8 cellular contexts compared by ENCODE assay signal in genomic region chrX:149541521-149542047, GRCh38. TPM values are rescaled to one million over a fixed set of nuclear protein-coding genes. Genes with fewer than 3 reads are reported as not detected.
DNase-seq lines count a peak whose midpoint lies in the region; ATAC-seq, FAIRE-seq and TF ChIP-seq lines count a peak whose summit lies in the region.

No MANE protein-coding gene starts in this region.

- peaks cover 3% of the 10 kb centered on the region for H3K36me3 Mint-ChIP-seq in activated CD4-positive, alpha-beta memory T cell treated with anti-CD3 and anti-CD28 coated beads, Interleukin-2, amount 10 ng/mL, durations not matched to agents 7 days and 5 days (ENCODE audit: low read depth)

- H3K27ac Mint-ChIP-seq in activated CD4-positive, alpha-beta memory T cell treated with anti-CD3 and anti-CD28 coated beads, Interleukin-2, amount 10 ng/mL, durations not matched to agents 7 days and 5 days: peak overlapping the region; percentile 99

- FAIRE-seq in GM19239 (lab: Jason Lieb, UNC): no peak

- no peak for TF ChIP-seq RAD21 in HCT116 (IDR thresholded peaks at IDR 0.05; ENCODE audit: low read depth)

- H3K4me1 Mint-ChIP-seq in activated CD4-positive, alpha-beta memory T cell treated with anti-CD3 and anti-CD28 coated beads, Interleukin-2, amount 10 ng/mL, durations not matched to agents 7 days and 5 days: peaks cover 10% of the 10 kb centered on the region

- H3K4me1 ChIP-seq in HCT116 (ENCODE audit: control insufficient read depth in 1 of 2, insufficient read depth in 2 of 2, low read length in 2 of 2) (peaks cover 3 to 4% of the 10 kb centered on the region in 2 experiments; a peak in 2 of 4 replicates), iPS DF 6.9 (ENCODE audit: control insufficient read depth, insufficient read depth, low read length) (peaks cover 2% of the 10 kb centered on the region; the same call in 1 of the 2 replicates), spleen (peaks cover 0 to 12% (median 9%) of the 10 kb centered on the region in 6 donors)

- H2AFZ ChIP-seq in HCT116 (ENCODE audit: low read depth, low read length, poor library complexity, severe bottlenecking): no peak overlapping the region

- RAD21 ChIA-PET in HCT116 (lab: Charles Lee; ENCODE audit: low non-redundant PET in 1 of 2, low total read pairs in 2 of 2, uncharacterized antibody in 2 of 2, unreplicated experiment in 2 of 2): no interaction called here

- H3K79me2 ChIP-seq in HCT116 (ENCODE audit: insufficient read depth, low read length): peaks cover 3% of the 10 kb centered on the region; the same call in 1 of the 2 replicates

- CTCF ChIA-PET in HCT116 (lab: Charles Lee): no interaction called here
- CTCF ChIA-PET in activated CD4-positive, alpha-beta memory T cell treated with anti-CD3 and anti-CD28 coated beads, Interleukin-2, amount 10 ng/mL, durations not matched to agents 7 days and 5 days (lab: Charles Lee): interaction anchor here (3.1 to 3.8 kb wide), 2 partner anchors 30 to 38 kb away, joined by 20 to 33 read pairs; partner anchors contain the start of gene IDS

- peak overlapping the region; percentile 66 for H3K9ac ChIP-seq in HCT116 (ENCODE audit: low read length)

- no peak for TF ChIP-seq CTCF in HCT116 (IDR thresholded peaks at IDR 0.05 in 2 of 3, conservative IDR thresholded peaks at IDR 0.05 in 1 of 3; ENCODE audit: borderline replicate concordance in 1 of 3, insufficient read depth in 1 of 3, low read depth in 2 of 3, low read length in 2 of 3)
- TF ChIP-seq CTCF in spleen (IDR thresholded peaks at IDR 0.05 in 8 of 11, conservative IDR thresholded peaks at IDR 0.05 in 3 of 11): no peak

- H3K9me3 ChIP-seq in HCT116 (ENCODE audit: control insufficient read depth in 1 of 2, insufficient read depth in 1 of 2, low read depth in 1 of 2, low read length in 2 of 2) (no peaks in the 10 kb centered on the region), iPS DF 6.9 (ENCODE audit: control insufficient read depth, insufficient read depth, low read length) (no peaks in the 10 kb centered on the region), spleen (no peaks in the 10 kb centered on the region)

- H3K9me3 Mint-ChIP-seq in activated CD4-positive, alpha-beta memory T cell treated with anti-CD3 and anti-CD28 coated beads, Interleukin-2, amount 10 ng/mL, durations not matched to agents 7 days and 5 days: no peaks in the 10 kb centered on the region

- H3K27ac ChIP-seq in HCT116 (ENCODE audit: low read depth, low read length) (peak overlapping the region; percentile 74), iPS DF 6.9 (ENCODE audit: low read length) (no peak overlapping the region), spleen (peak overlapping the region; percentile 75 to 98 (median 94))

- intact Hi-C loops in HCT116 (cut with micrococcal nuclease) (no loop called here), spleen (cut with DNase I; ENCODE audit: low total_unique reads) (no loop called here)

- WGBS in iPS DF 6.9 (ENCODE audit: insufficient coverage, insufficient read length): no CpG with 5 or more reads among the region's 13 CpGs
- WGBS in spleen, 5 donors: 7 to 50% (median 28%) methylated on average over 11 to 13 of the region's 13 CpGs; no CpG with 5 or more reads in 1 of the 5 donors

- no peak for TF ChIP-seq POLR2A in HCT116 (IDR thresholded peaks at IDR 0.05; ENCODE audit: borderline replicate concordance, extremely low read depth, insufficient read depth, insufficient read length)
- no peak for TF ChIP-seq POLR2A in spleen (IDR thresholded peaks at IDR 0.05)

- no peaks in the 10 kb centered on the region for H4K20me1 ChIP-seq in HCT116 (ENCODE audit: insufficient read depth)

- H3K4me3 ChIP-seq in HCT116 (replicated peaks in 1 of 2; ENCODE audit: low read depth in 1 of 2, low read length in 2 of 2): peak overlapping the region; percentile 74 to 77
- H3K4me3 ChIP-seq in iPS DF 6.9 (ENCODE audit: low read length): peak overlapping the region; percentile 41; the same call in 1 of the 2 replicates
- peak overlapping the region; percentile 36 to 79 (median 54) for H3K4me3 ChIP-seq in spleen

- H3K27me3 ChIP-seq in HCT116 (ENCODE audit: insufficient read depth, low read length): no peaks in the 10 kb centered on the region
- H3K27me3 ChIP-seq in iPS DF 6.9 (ENCODE audit: control insufficient read depth, insufficient read depth, low read length): no peaks in the 10 kb centered on the region
- no peaks in the 10 kb centered on the region for H3K27me3 ChIP-seq in spleen (replicated peaks in 1 of 7)

- H3K9me2 ChIP-seq in HCT116 (ENCODE audit: insufficient read depth): no peaks in the 10 kb centered on the region

- DNase-seq in HCT116 (ENCODE audit: low read depth, low spot score) (no peak), iPS DF 6.9 (ENCODE audit: low read depth, low spot score) (no peak), spleen (no peak), GM19239 (ENCODE audit: insufficient read length, low spot score) (no peak), cerebellum (ENCODE audit: low spot score) (no peak), NCI-H748 (lab: John Stamatoyannopoulos, UW; ENCODE audit: unreplicated experiment) (no peak)
- no peak for DNase-seq in activated CD4-positive, alpha-beta memory T cell treated with anti-CD3 and anti-CD28 coated beads, Interleukin-2, amount 10 ng/mL, durations not matched to agents 7 days and 5 days
- no peak for DNase-seq in stimulated activated CD4-positive, alpha-beta T cell treated with anti-CD3 and anti-CD28 coated beads, Interleukin-1b, Interleukin-23, amount 100 ng/mL, for 48 hours

- H3K36me3 ChIP-seq in HCT116 (ENCODE audit: control insufficient read depth in 1 of 2, insufficient read depth in 2 of 2, low read length in 2 of 2) (no peaks in the 10 kb centered on the region), iPS DF 6.9 (ENCODE audit: control insufficient read depth, insufficient read depth, low read length) (no peaks in the 10 kb centered on the region), spleen (peaks cover 0 to 8% (median 0%) of the 10 kb centered on the region in 6 donors)

- peak overlapping the region; percentile 84 for H3K4me3 Mint-ChIP-seq in activated CD4-positive, alpha-beta memory T cell treated with anti-CD3 and anti-CD28 coated beads, Interleukin-2, amount 10 ng/mL, durations not matched to agents 7 days and 5 days

- no peak for ATAC-seq in HCT116

- H3K27me3 Mint-ChIP-seq in activated CD4-positive, alpha-beta memory T cell treated with anti-CD3 and anti-CD28 coated beads, Interleukin-2, amount 10 ng/mL, durations not matched to agents 7 days and 5 days: no peaks in the 10 kb centered on the region

- H3K4me2 ChIP-seq in HCT116 (ENCODE audit: low read length): peak overlapping the region; percentile 83

- POLR2A ChIA-PET in HCT116 (lab: Charles Lee): no interaction called here
- POLR2A ChIA-PET in activated CD4-positive, alpha-beta memory T cell treated with anti-CD3 and anti-CD28 coated beads, Interleukin-2, amount 10 ng/mL, durations not matched to agents 7 days and 5 days (lab: Charles Lee): interaction anchor here (1.0 to 3.6 kb wide), 6 partner anchors 12 to 398 kb away, joined by 3 to 43 read pairs (median 15); partner anchors contain the start of gene IDS

- no TSS peak for BruUV-seq in HCT116 (replicated peaks; lab: Mats Ljungman, UMichigan)

TF ChIP-seq in HCT116, 20 proteins besides CTCF, POLR2A, EP300 and RAD21:
- TF ChIP-seq SP1 (IDR thresholded peaks at IDR 0.05; ENCODE audit: low read depth) (no peak), SIN3A (IDR thresholded peaks at IDR 0.05; ENCODE audit: low read depth) (no peak)

RNA-seq across cellular contexts. Expression of gene EOLA1, which starts 0.8 kb away (rescaled TPM):
- 9.0 TPM for total RNA-seq in HCT116 (2021; ENCODE audit: unreplicated experiment)
- 12.5 and 16.9 TPM in 2 replicates for polyA plus RNA-seq in HCT116 (2012)
- total RNA-seq in activated CD4-positive, alpha-beta memory T cell treated with anti-CD3 and anti-CD28 coated beads, Interleukin-2, amount 10 ng/mL, durations not matched to agents 7 days and 5 days: 10 to 100 TPM; 31.8 to 36.4 TPM
- 10 to 100 TPM; 17.6 to 37.8 (median 24.1) TPM for total RNA-seq in spleen
- 10 to 100 TPM; 23.8 to 32.0 (median 28.4) TPM for polyA plus RNA-seq in spleen
- 10.0 TPM for total RNA-seq in cerebellum

RNA-seq across cellular contexts. Expression of gene HSFX3, which starts 8.1 kb away (rescaled TPM):
- total RNA-seq in HCT116 (2021; ENCODE audit: unreplicated experiment) (0.96 TPM), spleen (not detected), cerebellum (not detected)
- 0.22 and 0.42 TPM in 2 replicates for polyA plus RNA-seq in HCT116 (2012)
- not detected for total RNA-seq in activated CD4-positive, alpha-beta memory T cell treated with anti-CD3 and anti-CD28 coated beads, Interleukin-2, amount 10 ng/mL, durations not matched to agents 7 days and 5 days
- under 1 TPM in 1 of 3 donors, not detected in 2; 0.11 TPM for polyA plus RNA-seq in spleen

RNA-seq across cellular contexts. Expression of gene IDS, which starts 36.5 kb away (rescaled TPM):
- 42.0 TPM for total RNA-seq in HCT116 (2021; ENCODE audit: unreplicated experiment)
- polyA plus RNA-seq in HCT116 (2012): 44.2 and 44.3 TPM in 2 replicates
- 100 to 1,000 TPM; 114 to 116 TPM for total RNA-seq in activated CD4-positive, alpha-beta memory T cell treated with anti-CD3 and anti-CD28 coated beads, Interleukin-2, amount 10 ng/mL, durations not matched to agents 7 days and 5 days
- 100 to 1,000 TPM in 2 of 7 donors, 10 to 100 TPM in 5; 78.4 to 114 (median 94.2) TPM for total RNA-seq in spleen
- 10 to 100 TPM; 22.4 to 33.9 (median 24.0) TPM for polyA plus RNA-seq in spleen
- 99.7 TPM for total RNA-seq in cerebellum

RNA-seq across cellular contexts. Expression of gene MAGEA9B, which starts 45.7 kb away (rescaled TPM):
- total RNA-seq in HCT116 (2021; ENCODE audit: unreplicated experiment): 0.47 TPM
- polyA plus RNA-seq in HCT116 (2012): 0.25 TPM in 1 of 2 replicates, not detected in the other
- total RNA-seq in activated CD4-positive, alpha-beta memory T cell treated with anti-CD3 and anti-CD28 coated beads, Interleukin-2, amount 10 ng/mL, durations not matched to agents 7 days and 5 days: not detected
- not detected for total RNA-seq in spleen
- under 1 TPM in 1 of 3 donors, not detected in 2; 0.06 TPM for polyA plus RNA-seq in spleen
- not detected for total RNA-seq in cerebellum

RNA-seq across cellular contexts. Expression of gene HSFX2, which starts 53.5 kb away (rescaled TPM):
- total RNA-seq in HCT116 (2021; ENCODE audit: unreplicated experiment) (not detected), spleen (1 to 10 TPM in 3 of 7 donors, under 1 TPM in 1, not detected in 3; 0.52 to 4.5 (median 1.3) TPM), cerebellum (0.54 TPM)
- polyA plus RNA-seq in HCT116 (2012): not detected in 2 replicates
- not detected for total RNA-seq in activated CD4-positive, alpha-beta memory T cell treated with anti-CD3 and anti-CD28 coated beads, Interleukin-2, amount 10 ng/mL, durations not matched to agents 7 days and 5 days
- 1 to 10 TPM in 2 of 3 donors, under 1 TPM in 1; 0.49 to 1.3 (median 1.1) TPM for polyA plus RNA-seq in spleen
